In the genomic region with DNA sequence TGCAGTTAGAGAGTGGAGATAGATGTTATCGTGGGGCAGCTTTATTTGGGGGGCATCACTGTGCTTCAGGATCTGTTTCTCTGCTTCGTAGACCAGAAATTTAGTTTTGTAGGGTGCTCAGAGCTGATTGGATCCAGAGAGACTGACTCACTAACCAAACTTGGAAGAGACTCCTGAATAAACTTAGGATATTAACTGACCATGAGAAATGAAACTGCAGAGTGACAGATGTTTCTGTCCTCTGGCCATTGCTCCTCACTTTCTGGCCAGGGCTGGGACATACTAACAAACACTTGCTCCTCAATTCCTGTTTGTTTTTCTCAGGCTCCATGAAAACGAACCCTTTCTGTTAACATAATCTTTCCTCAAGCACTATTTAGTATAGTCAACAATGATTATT, we compare ENCODE assay signal across 9 cellular contexts. TPM values are rescaled to one million over a fixed set of nuclear protein-coding genes. Genes with fewer than 3 reads are reported as not detected.
DNase-seq lines count a peak whose midpoint lies in the region; ATAC-seq and TF ChIP-seq lines count a peak whose summit lies in the region.
"Had no signal": no experiment of that assay in that cellular context is flagged by ENCODE, and none has a peak within 500 bp of the region (broad histone marks: within the 10 kb centered on the region; RNA-seq: fewer than 3 reads in every experiment).

No MANE protein-coding gene starts in this region.

- intact Hi-C loops in right cardiac atrium (cut with DNase I), result loop anchor here in 2 of 4 donors (10.0 kb wide), 1 partner anchor 62 kb away; the partner anchor contains the start of gene ALPK3 (in 2 of the 2)

- peaks cover 0 to 3% (median 0%) of the 10 kb centered on the region in 3 donors for H3K36me3 ChIP-seq in skeletal muscle tissue (ENCODE audit: control insufficient read depth in 3 of 3, insufficient read depth in 3 of 3, low read length in 3 of 3)

- H3K4me3 ChIP-seq in right cardiac atrium (ENCODE audit: low read length), result no peak overlapping the region
- peak overlapping the region in 2 of 3 donors; percentile 18 to 20 for H3K4me3 ChIP-seq in skeletal muscle tissue (ENCODE audit: low read length in 3 of 3)

- DNase-seq in DMS53 treated with DMSO at 0.1 percent for 48 hours (lab: John Stamatoyannopoulos, UW; ENCODE audit: unreplicated experiment) (peak; percentile 22), right cardiac atrium (no peak)
- DNase-seq in stimulated activated CD4-positive, alpha-beta T cell treated with anti-CD3 and anti-CD28 coated beads, Interleukin-12 subunit alpha, Interleukin-12 subunit beta, amount 100 ng/mL, for 4 hours, result no peak
- DNase-seq: Kasumi-1, NCI-H82 had no signal

- 42% methylated on average over 3 of the region's 3 CpGs for WGBS in right cardiac atrium

- H3K9ac ChIP-seq in skeletal muscle tissue (ENCODE audit: low read depth in 1 of 3, low read length in 3 of 3), result peak overlapping the region in 1 of 3 donors; percentile 10

- ATAC-seq in right cardiac atrium (no peak), HG02610 (IDR thresholded peaks at IDR 0.05; ENCODE audit: unreplicated experiment) (no peak), HG03342 (IDR thresholded peaks at IDR 0.05; ENCODE audit: unreplicated experiment) (no peak)

- TF ChIP-seq CTCF in VCaP (conservative IDR thresholded peaks at IDR 0.05), result no peak

- H3K27me3 ChIP-seq in right cardiac atrium (ENCODE audit: control insufficient read depth, insufficient read depth) (no peaks in the 10 kb centered on the region), skeletal muscle tissue (ENCODE audit: control insufficient read depth in 3 of 3, insufficient read depth in 3 of 3, low read length in 3 of 3) (no peaks in the 10 kb centered on the region)

- peaks cover 7% of the 10 kb centered on the region for H3K4me1 ChIP-seq in right cardiac atrium (ENCODE audit: control insufficient read depth, insufficient read depth, low read length)
- peaks cover 40 to 52% (median 43%) of the 10 kb centered on the region in 3 donors for H3K4me1 ChIP-seq in skeletal muscle tissue (ENCODE audit: control insufficient read depth in 3 of 3, insufficient read depth in 3 of 3, low read length in 3 of 3)

- H3K27ac ChIP-seq in VCaP (peak overlapping the region; percentile 49; the same call in 1 of the 2 replicates), right cardiac atrium (ENCODE audit: low read length) (peak overlapping the region; percentile 42), skeletal muscle tissue (ENCODE audit: low read depth, low read length) (peak overlapping the region; percentile 70)

- no peaks in the 10 kb centered on the region for H3K9me3 ChIP-seq in right cardiac atrium (ENCODE audit: control insufficient read depth, low read length)
- H3K9me3 ChIP-seq in skeletal muscle tissue (ENCODE audit: control insufficient read depth in 3 of 3, low read length in 3 of 3), result no peaks in the 10 kb centered on the region

RNA-seq across cellular contexts. Expression of gene ZNF592, which starts 4.3 kb away (rescaled TPM):
- 10 to 100 TPM; 20.3 to 25.6 (median 20.6) TPM for total RNA-seq in right cardiac atrium
- polyA plus RNA-seq in right cardiac atrium, result 14.0 TPM
- 6.3 TPM for total RNA-seq in skeletal muscle tissue

RNA-seq across cellular contexts. Expression of gene SEC11A, which starts 36.8 kb away (rescaled TPM):
- total RNA-seq in right cardiac atrium (10 to 100 TPM; 86.2 to 91.6 (median 88.1) TPM), skeletal muscle tissue (357 TPM)
- polyA plus RNA-seq in right cardiac atrium, result 92.2 TPM
